ENCODE assay signal across 27 cellular contexts in genomic region chr3:143384076-143384475, GRCh38.
"Had no signal": no experiment of that assay in that cellular context is flagged by ENCODE, and none has a peak within 500 bp of the region (broad histone marks: within the 10 kb centered on the region; RNA-seq: fewer than 3 reads in every experiment).

No MANE protein-coding gene starts in this region.

- H3K27me3 Mint-ChIP-seq: activated CD4-positive, alpha-beta memory T cell treated with anti-CD3 and anti-CD28 coated beads for 36 hours; activated CD4-positive, alpha-beta T cell treated with anti-CD3 and anti-CD28 coated beads for 36 hours; activated CD4-positive, alpha-beta T cell treated with anti-CD3 and anti-CD28 coated beads, Interleukin-2, amount 10 ng/mL, durations not matched to agents 24 days and 14 days; activated CD8-positive, alpha-beta memory T cell treated with anti-CD3 and anti-CD28 coated beads, Interleukin-2, amount 10 ng/mL, durations not matched to agents 7 days and 5 days; activated naive CD4-positive, alpha-beta T cell treated with anti-CD3 and anti-CD28 coated beads, Interleukin-2, amount 50 U/mL, for 24 hours; activated naive CD8-positive, alpha-beta T cell treated with anti-CD3 and anti-CD28 coated beads for 36 hours; activated naive CD8-positive, alpha-beta T cell treated with anti-CD3 and anti-CD28 coated beads, Interleukin-2, amount 50 U/mL, for 24 hours had no signal

- H3K4me1 Mint-ChIP-seq: activated CD4-positive, alpha-beta T cell treated with anti-CD3 and anti-CD28 coated beads, Interleukin-2, amount 10 ng/mL, durations not matched to agents 24 days and 14 days; activated CD8-positive, alpha-beta memory T cell treated with anti-CD3 and anti-CD28 coated beads, Interleukin-2, amount 10 ng/mL, durations not matched to agents 7 days and 5 days; activated naive CD8-positive, alpha-beta T cell treated with anti-CD3 and anti-CD28 coated beads for 36 hours; activated naive CD8-positive, alpha-beta T cell treated with anti-CD3 and anti-CD28 coated beads, Interleukin-2, amount 50 U/mL, for 24 hours; brain had no signal

- ATAC-seq: activated CD4-positive, alpha-beta T cell treated with anti-CD3 and anti-CD28 coated beads for 36 hours; activated CD8-positive, alpha-beta memory T cell treated with anti-CD3 and anti-CD28 coated beads, Interleukin-2, amount 10 ng/mL, durations not matched to agents 7 days and 5 days; activated CD8-positive, alpha-beta T cell treated with anti-CD3 and anti-CD28 coated beads, Interleukin-2, amount 10 ng/mL, durations not matched to agents 7 days and 5 days; activated naive CD8-positive, alpha-beta T cell treated with anti-CD3 and anti-CD28 coated beads, Interleukin-2, amount 50 U/mL, for 24 hours; esophagus mucosa had no signal

- DNase-seq: activated CD4-positive, alpha-beta memory T cell treated with anti-CD3 and anti-CD28 coated beads for 36 hours; activated CD4-positive, alpha-beta T cell treated with anti-CD3 and anti-CD28 coated beads for 36 hours; activated CD4-positive, alpha-beta T cell treated with anti-CD3 and anti-CD28 coated beads, Interleukin-2, amount 10 ng/mL, durations not matched to agents 24 days and 14 days; activated CD4-positive, CD25-positive, alpha-beta regulatory T cell; activated CD4-positive, CD25-positive, alpha-beta regulatory T cell treated with anti-CD3 and anti-CD28 coated beads, Interleukin-2, amount 50 U/mL, for 72 hours; activated CD8-positive, alpha-beta memory T cell treated with anti-CD3 and anti-CD28 coated beads, Interleukin-2, amount 10 ng/mL, durations not matched to agents 7 days and 5 days; activated CD8-positive, alpha-beta memory T cell treated with anti-CD3 and anti-CD28 coated beads, Interleukin-2, amount 50 U/mL, for 4 hours; activated CD8-positive, alpha-beta T cell treated with anti-CD3 and anti-CD28 coated beads, Interleukin-2, amount 10 ng/mL, durations not matched to agents 7 days and 5 days; activated effector memory CD4-positive, alpha-beta T cell treated with anti-CD3 and anti-CD28 coated beads, Interleukin-2, amount 50 U/mL, for 16 hours; activated naive CD4-positive, alpha-beta T cell treated with anti-CD3 and anti-CD28 coated beads for 36 hours; activated naive CD8-positive, alpha-beta T cell treated with anti-CD3 and anti-CD28 coated beads for 36 hours; activated naive CD8-positive, alpha-beta T cell treated with anti-CD3 and anti-CD28 coated beads, Interleukin-2, amount 50 U/mL, for 24 hours; activated T-cell treated with anti-CD3 and anti-CD28 coated beads, Interleukin-2, amount 50 U/mL, for 1 hour; activated T-cell treated with anti-CD3 and anti-CD28 coated beads, Interleukin-2, amount 50 U/mL, for 48 hours; central memory CD4-positive, alpha-beta T cell; cerebellar nuclear complex; colonic mucosa; effector CD8-positive, alpha-beta T cell; endodermal cell; foreskin fibroblast; head of caudate nucleus; T-helper 2 cell had no signal

- H3K36me3 Mint-ChIP-seq: brain had no signal

- H3K9me3 Mint-ChIP-seq: activated CD4-positive, alpha-beta memory T cell treated with anti-CD3 and anti-CD28 coated beads for 36 hours had no signal

- H3K4me3 Mint-ChIP-seq: activated CD4-positive, alpha-beta memory T cell treated with anti-CD3 and anti-CD28 coated beads for 36 hours; activated CD4-positive, alpha-beta T cell treated with anti-CD3 and anti-CD28 coated beads for 36 hours; activated CD4-positive, alpha-beta T cell treated with anti-CD3 and anti-CD28 coated beads, Interleukin-2, amount 10 ng/mL, durations not matched to agents 24 days and 14 days; activated CD8-positive, alpha-beta memory T cell treated with anti-CD3 and anti-CD28 coated beads, Interleukin-2, amount 10 ng/mL, durations not matched to agents 7 days and 5 days; activated CD8-positive, alpha-beta T cell treated with anti-CD3 and anti-CD28 coated beads, Interleukin-2, amount 10 ng/mL, durations not matched to agents 7 days and 5 days; activated naive CD4-positive, alpha-beta T cell treated with anti-CD3 and anti-CD28 coated beads for 36 hours; activated naive CD4-positive, alpha-beta T cell treated with anti-CD3 and anti-CD28 coated beads, Interleukin-2, amount 50 U/mL, for 24 hours; activated naive CD8-positive, alpha-beta T cell treated with anti-CD3 and anti-CD28 coated beads for 36 hours; activated naive CD8-positive, alpha-beta T cell treated with anti-CD3 and anti-CD28 coated beads, Interleukin-2, amount 50 U/mL, for 24 hours; activated T-helper 1 cell treated with anti-CD3 and anti-CD28 coated beads, Interleukin-12 subunit alpha, Interleukin-12 subunit beta, Interleukin-2, Interleukin-4 antibody, amounts not matched to agents 30 ng/mL and 10 ng/mL and 1 ng/mL, durations not matched to agents 14 hours and 24 hours and 36 hours; brain; endodermal cell had no signal

- H3K27ac Mint-ChIP-seq: activated CD4-positive, alpha-beta memory T cell treated with anti-CD3 and anti-CD28 coated beads for 36 hours; activated CD4-positive, alpha-beta T cell treated with anti-CD3 and anti-CD28 coated beads for 36 hours; activated CD4-positive, alpha-beta T cell treated with anti-CD3 and anti-CD28 coated beads, Interleukin-2, amount 10 ng/mL, durations not matched to agents 24 days and 14 days; activated CD8-positive, alpha-beta memory T cell treated with anti-CD3 and anti-CD28 coated beads, Interleukin-2, amount 10 ng/mL, durations not matched to agents 7 days and 5 days; activated CD8-positive, alpha-beta T cell treated with anti-CD3 and anti-CD28 coated beads, Interleukin-2, amount 10 ng/mL, durations not matched to agents 7 days and 5 days; activated naive CD4-positive, alpha-beta T cell treated with anti-CD3 and anti-CD28 coated beads for 36 hours; activated naive CD4-positive, alpha-beta T cell treated with anti-CD3 and anti-CD28 coated beads, Interleukin-2, amount 50 U/mL, for 24 hours; activated naive CD8-positive, alpha-beta T cell treated with anti-CD3 and anti-CD28 coated beads for 36 hours; activated naive CD8-positive, alpha-beta T cell treated with anti-CD3 and anti-CD28 coated beads, Interleukin-2, amount 50 U/mL, for 24 hours; activated T-helper 1 cell treated with anti-CD3 and anti-CD28 coated beads, Interleukin-12 subunit alpha, Interleukin-12 subunit beta, Interleukin-2, Interleukin-4 antibody, amounts not matched to agents 30 ng/mL and 10 ng/mL and 1 ng/mL, durations not matched to agents 14 hours and 24 hours and 36 hours; activated T-helper 2 cell treated with anti-CD3 and anti-CD28 coated beads, Interferon-gamma antibody, Interleukin-2, Interleukin-4, amounts not matched to agents 10 μg/mL and 5 μg/mL and 100 μg/mL, durations not matched to agents 14 hours and 24 hours and 36 hours; brain; endodermal cell had no signal
